In the genomic region with DNA sequence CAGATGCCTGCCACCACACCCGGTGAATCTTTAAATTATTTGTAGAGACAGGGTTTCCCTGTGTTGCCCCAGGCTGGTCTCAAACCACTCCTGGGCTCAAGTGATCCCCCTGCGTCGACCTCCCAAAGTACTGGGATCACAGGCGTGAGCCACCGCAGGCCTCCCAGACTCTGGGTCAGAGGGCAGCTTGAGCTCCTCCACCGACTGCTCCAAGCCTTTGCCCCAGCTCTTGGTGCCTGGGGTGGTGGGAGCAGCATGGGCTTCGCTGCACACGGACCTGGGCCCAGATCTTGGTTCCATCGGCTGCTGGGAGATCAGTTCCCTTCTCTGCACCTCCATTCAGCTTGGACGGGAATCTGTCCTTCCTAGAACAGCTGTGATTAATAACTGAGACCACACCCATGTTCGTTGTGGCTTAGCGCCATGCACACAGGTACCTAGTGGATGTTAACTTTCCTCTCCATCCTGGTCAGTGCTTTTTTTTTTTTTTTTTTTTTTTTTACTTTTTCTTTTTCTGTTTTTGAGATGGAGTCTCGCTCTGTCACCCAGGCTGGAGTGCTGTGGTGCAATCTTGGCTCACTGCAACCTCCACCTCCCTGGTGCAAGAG, we compare ENCODE assay signal across 12 cellular contexts.
A peak's percentile ranks its signal among the peaks of the same experiment; 100 is the strongest.
DNase-seq lines count a peak whose midpoint lies in the region; ATAC-seq and TF ChIP-seq lines count a peak whose summit lies in the region.
"Had no signal": no experiment of that assay in that cellular context is flagged by ENCODE, and none has a peak within 500 bp of the region (broad histone marks: within the 10 kb centered on the region; RNA-seq: fewer than 3 reads in every experiment).

No MANE protein-coding gene starts in this region.

- DNase-seq in GM23338 (ENCODE audit: low spot score) (no peak), RWPE2 (ENCODE audit: low spot score) (peak; percentile 35), right cardiac atrium (peak in 1 of 3 donors; percentile 26), sigmoid colon (peak; percentile 60), NCI-H226 (no peak), HPDE6-E6E7 (ENCODE audit: extremely low spot score) (no peak), CD1c-positive myeloid dendritic cell (ENCODE audit: extremely low spot score) (no peak)
- DNase-seq in activated naive CD8-positive, alpha-beta T cell treated with anti-CD3 and anti-CD28 coated beads, Interleukin-2, amount 50 U/mL, for 24 hours, result no peak
- DNase-seq: hypothalamus, MM.1S, NCI-H524 had no signal

- peaks cover 92% of the 10 kb centered on the region for H3K79me2 ChIP-seq in GM23338 (replicated peaks; ENCODE audit: insufficient read depth)

- H3K27ac ChIP-seq in GM23338 (ENCODE audit: low read depth) (peak overlapping the region; percentile 86; the same call in 1 of the 2 replicates), RWPE2 (ENCODE audit: poor library complexity, severe bottlenecking) (peak overlapping the region; percentile 87), right cardiac atrium (ENCODE audit: low read length) (peak overlapping the region; percentile 63), sigmoid colon (peak overlapping the region; percentile 82 to 93 (median 86))

- no peak for TF ChIP-seq EP300 in sigmoid colon (IDR thresholded peaks at IDR 0.05)

- H3K27ac Mint-ChIP-seq in GM23338, result peak overlapping the region; percentile 86; the same call in 1 of the 2 replicates
- H3K27ac Mint-ChIP-seq in activated naive CD8-positive, alpha-beta T cell treated with anti-CD3 and anti-CD28 coated beads, Interleukin-2, amount 50 U/mL, for 24 hours, result no peak overlapping the region
- H3K27ac Mint-ChIP-seq: activated naive CD4-positive, alpha-beta T cell treated with anti-CD3 and anti-CD28 coated beads, Interleukin-2, amount 50 U/mL, for 24 hours had no signal

- TF ChIP-seq CTCF in GM23338 (conservative IDR thresholded peaks at IDR 0.05; ENCODE audit: low read depth in 2 of 2) (no peak), RWPE2 (IDR thresholded peaks at IDR 0.05; ENCODE audit: poor library complexity, severe bottlenecking) (no peak), sigmoid colon (IDR thresholded peaks at IDR 0.05) (no peak)

- H3K27me3 ChIP-seq in GM23338 (ENCODE audit: insufficient read depth), result no peaks in the 10 kb centered on the region
- H3K27me3 ChIP-seq in RWPE2 (ENCODE audit: insufficient read depth, poor library complexity, severe bottlenecking), result no peaks in the 10 kb centered on the region
- no peaks in the 10 kb centered on the region for H3K27me3 ChIP-seq in right cardiac atrium (ENCODE audit: control insufficient read depth, insufficient read depth)
- H3K27me3 ChIP-seq in sigmoid colon, result no peaks in the 10 kb centered on the region

- H3K9me3 ChIP-seq in RWPE2 (ENCODE audit: severe bottlenecking) (no peaks in the 10 kb centered on the region), right cardiac atrium (ENCODE audit: control insufficient read depth, low read length) (no peaks in the 10 kb centered on the region), sigmoid colon (no peaks in the 10 kb centered on the region)

- ATAC-seq in GM23338 (no peak), RWPE2 (ENCODE audit: low read depth) (peak; percentile 53; the same call in 2 of the 3 replicates), right cardiac atrium (peak; percentile 15 to 20)
- ATAC-seq in activated naive CD8-positive, alpha-beta T cell treated with anti-CD3 and anti-CD28 coated beads, Interleukin-2, amount 50 U/mL, for 24 hours, result no peak

- H3K9me2 ChIP-seq in GM23338 (ENCODE audit: insufficient read depth), result no peaks in the 10 kb centered on the region

- no peak for TF ChIP-seq POLR2A in sigmoid colon (IDR thresholded peaks at IDR 0.05)

- H3K9me3 Mint-ChIP-seq in GM23338, result peaks cover 5% of the 10 kb centered on the region; the same call in 1 of the 3 replicates
- no peaks in the 10 kb centered on the region for H3K9me3 Mint-ChIP-seq in activated naive CD8-positive, alpha-beta T cell treated with anti-CD3 and anti-CD28 coated beads, Interleukin-2, amount 50 U/mL, for 24 hours
- H3K9me3 Mint-ChIP-seq: activated naive CD4-positive, alpha-beta T cell treated with anti-CD3 and anti-CD28 coated beads, Interleukin-2, amount 50 U/mL, for 24 hours had no signal

- intact Hi-C loops in right cardiac atrium (cut with DNase I) (no loop called here), sigmoid colon (cut with DNase I) (loop anchor here (5.0 kb wide), 1 partner anchor 125 kb away; the partner anchor contains the start of gene CUX1)

- H3F3A ChIP-seq in GM23338 (replicated peaks; ENCODE audit: low read depth), result no peaks in the 10 kb centered on the region

- 89% methylated on average over 13 of the region's 13 CpGs for WGBS in right cardiac atrium
- 37 to 81% methylated on average over 13 of the region's 13 CpGs for WGBS in sigmoid colon, 2 donors

- H3K4me3 ChIP-seq in GM23338 (no peak overlapping the region), RWPE2 (ENCODE audit: severe bottlenecking) (no peak overlapping the region), right cardiac atrium (ENCODE audit: low read length) (no peak overlapping the region), sigmoid colon (no peak overlapping the region)

- H4K20me1 ChIP-seq in GM23338 (replicated peaks; ENCODE audit: insufficient read depth), result no peaks in the 10 kb centered on the region

- peaks cover 56% of the 10 kb centered on the region for H3K4me1 ChIP-seq in GM23338 (ENCODE audit: insufficient read depth)
- H3K4me1 ChIP-seq in RWPE2 (ENCODE audit: insufficient read depth, poor library complexity, severe bottlenecking), result peaks cover 27% of the 10 kb centered on the region
- peaks cover 14% of the 10 kb centered on the region for H3K4me1 ChIP-seq in right cardiac atrium (ENCODE audit: control insufficient read depth, insufficient read depth, low read length)
- peaks cover 0 to 92% (median 76%) of the 10 kb centered on the region in 4 donors for H3K4me1 ChIP-seq in sigmoid colon

- no peak overlapping the region for H3K4me3 Mint-ChIP-seq in GM23338
- no peak overlapping the region for H3K4me3 Mint-ChIP-seq in activated naive CD8-positive, alpha-beta T cell treated with anti-CD3 and anti-CD28 coated beads, Interleukin-2, amount 50 U/mL, for 24 hours
- H3K4me3 Mint-ChIP-seq: activated naive CD4-positive, alpha-beta T cell treated with anti-CD3 and anti-CD28 coated beads, Interleukin-2, amount 50 U/mL, for 24 hours had no signal

- no peak overlapping the region for H2AFZ ChIP-seq in GM23338

- H3K36me3 ChIP-seq in GM23338 (ENCODE audit: insufficient read depth) (no peaks in the 10 kb centered on the region), RWPE2 (ENCODE audit: low read depth) (no peaks in the 10 kb centered on the region), sigmoid colon (no peaks in the 10 kb centered on the region)

- peaks cover 15% of the 10 kb centered on the region for H3K27me3 Mint-ChIP-seq in GM23338 (ENCODE audit: insufficient read depth, low read depth, poor library complexity)
- no peaks in the 10 kb centered on the region for H3K27me3 Mint-ChIP-seq in activated naive CD8-positive, alpha-beta T cell treated with anti-CD3 and anti-CD28 coated beads, Interleukin-2, amount 50 U/mL, for 24 hours
- H3K27me3 Mint-ChIP-seq: activated naive CD4-positive, alpha-beta T cell treated with anti-CD3 and anti-CD28 coated beads, Interleukin-2, amount 50 U/mL, for 24 hours had no signal

- H3K36me3 Mint-ChIP-seq in GM23338 (ENCODE audit: low read depth), result peaks cover 14% of the 10 kb centered on the region
- H3K36me3 Mint-ChIP-seq in activated naive CD8-positive, alpha-beta T cell treated with anti-CD3 and anti-CD28 coated beads, Interleukin-2, amount 50 U/mL, for 24 hours (ENCODE audit: low read depth), result no peaks in the 10 kb centered on the region
- H3K36me3 Mint-ChIP-seq: activated naive CD4-positive, alpha-beta T cell treated with anti-CD3 and anti-CD28 coated beads, Interleukin-2, amount 50 U/mL, for 24 hours had no signal

- H3K4me2 ChIP-seq in GM23338, result no peak overlapping the region

- peaks cover 67% of the 10 kb centered on the region for H3K4me1 Mint-ChIP-seq in GM23338
- H3K4me1 Mint-ChIP-seq in activated naive CD8-positive, alpha-beta T cell treated with anti-CD3 and anti-CD28 coated beads, Interleukin-2, amount 50 U/mL, for 24 hours, result peaks cover 9% of the 10 kb centered on the region
- H3K4me1 Mint-ChIP-seq: activated naive CD4-positive, alpha-beta T cell treated with anti-CD3 and anti-CD28 coated beads, Interleukin-2, amount 50 U/mL, for 24 hours had no signal

TF ChIP-seq in GM23338, 12 proteins besides CTCF, POLR2A, EP300 and RAD21 (continues in another document):
- TF ChIP-seq JUNB (IDR thresholded peaks at IDR 0.05; ENCODE audit: unreplicated experiment), result no peak
- TF ChIP-seq CREB1 (CRISPR knock-in tag; IDR thresholded peaks at IDR 0.05; ENCODE audit: low read depth), result no peak
- TF ChIP-seq ETS1 (IDR thresholded peaks at IDR 0.05), result no peak
- no peak for TF ChIP-seq STAT1 (IDR thresholded peaks at IDR 0.05; ENCODE audit: unreplicated experiment)
- TF ChIP-seq POLR2AphosphoS5 (IDR thresholded peaks at IDR 0.05; ENCODE audit: low read depth), result no peak
- TF ChIP-seq ZNF114 (CRISPR knock-in tag; IDR thresholded peaks at IDR 0.05), result no peak

Comparison
In these comparisons a context has a peak if more than half of its experiments do, and no peak if none do; other contexts are left out.
1. ATAC-seq: peak in RWPE2 (single experiment) and right cardiac atrium (2 of 2); none in GM23338 (single experiment) and activated naive CD8-positive, alpha-beta T cell treated with anti-CD3 and anti-CD28 coated beads, Interleukin-2, amount 50 U/mL, for 24 hours (single experiment).
2. DNase-seq: peak in RWPE2 (single experiment) and sigmoid colon (single experiment); none in GM23338 (single experiment), NCI-H226 (single experiment), HPDE6-E6E7 (single experiment), CD1c-positive myeloid dendritic cell (single experiment) and activated naive CD8-positive, alpha-beta T cell treated with anti-CD3 and anti-CD28 coated beads, Interleukin-2, amount 50 U/mL, for 24 hours (single experiment).
3. Peak in every context shown above with its lines, with median percentiles within 50 percentile points of each other: H3K27ac ChIP-seq.